26 cellular contexts compared by ENCODE assay signal in genomic region chr7:71716741-71717140, GRCh38.
"Had no signal": no experiment of that assay in that cellular context is flagged by ENCODE, and none has a peak within 500 bp of the region (broad histone marks: within the 10 kb centered on the region; RNA-seq: fewer than 3 reads in every experiment).

No MANE protein-coding gene starts in this region.

- H3K9ac ChIP-seq: parathyroid adenoma had no signal

- H3K27me3 ChIP-seq: breast epithelium, tibial nerve had no signal

- DNase-seq: activated CD4-positive, alpha-beta T cell treated with anti-CD3 and anti-CD28 coated beads for 4 hours; activated CD4-positive, alpha-beta T cell treated with anti-CD3 and anti-CD28 coated beads, Interleukin-2, amount 50 U/mL, for 4 hours; activated naive CD4-positive, alpha-beta T cell; activated T-cell treated with anti-CD3 and anti-CD28 coated beads for 4 hours; activated T-cell treated with anti-CD3 and anti-CD28 coated beads, Interleukin-2, amount 50 U/mL, for 72 hours; effector memory CD8-positive, alpha-beta T cell; erythroblast; gastrocnemius medialis; glutamatergic neuron; hippocampal formation; lower lobe of right lung; mesenchymal stem cell; naive B cell; nucleus accumbens; right cardiac atrium; stimulated activated naive CD4-positive, alpha-beta T cell; T-helper 1 cell had no signal

- H3K4me3 Mint-ChIP-seq: activated T-cell treated with anti-CD3 and anti-CD28 coated beads, Interleukin-2, amount 50 U/mL, for 72 hours; central memory CD8-positive, alpha-beta T cell; effector memory CD8-positive, alpha-beta T cell; T-helper 2 cell treated with Interferon-gamma antibody and Interleukin-4, amounts not matched to agents 5 μg/mL and 100 μg/mL, for 36 hours had no signal

- H3K79me2 ChIP-seq: parathyroid adenoma had no signal

- H3K4me1 Mint-ChIP-seq: central memory CD8-positive, alpha-beta T cell; naive B cell had no signal

- H3K36me3 Mint-ChIP-seq: activated naive CD4-positive, alpha-beta T cell treated with anti-CD3 and anti-CD28 coated beads, Interleukin-2, amount 50 U/mL, for 72 hours; naive B cell had no signal

- H3K36me3 ChIP-seq: breast epithelium, gastrocnemius medialis, lower lobe of right lung had no signal

- H2AFZ ChIP-seq: parathyroid adenoma had no signal

- H3K4me3 ChIP-seq: breast epithelium, coronary artery, dorsolateral prefrontal cortex, gastrocnemius medialis, lower lobe of right lung, tibial nerve had no signal

- H3K9me3 ChIP-seq: gastrocnemius medialis, lower lobe of right lung, tibial nerve had no signal

- H3K27ac ChIP-seq: breast epithelium, coronary artery, dorsolateral prefrontal cortex, gastrocnemius medialis, lower lobe of right lung, parathyroid adenoma had no signal

- H3K27ac Mint-ChIP-seq: activated naive CD4-positive, alpha-beta T cell treated with anti-CD3 and anti-CD28 coated beads, Interleukin-2, amount 50 U/mL, for 72 hours; activated T-cell treated with anti-CD3 and anti-CD28 coated beads, Interleukin-2, amount 50 U/mL, for 72 hours; effector memory CD8-positive, alpha-beta T cell; naive B cell; T-helper 2 cell treated with Interferon-gamma antibody and Interleukin-4, amounts not matched to agents 5 μg/mL and 100 μg/mL, for 36 hours had no signal

- H3K27me3 Mint-ChIP-seq: central memory CD8-positive, alpha-beta T cell; effector memory CD8-positive, alpha-beta T cell; naive B cell had no signal

- H3K9me3 Mint-ChIP-seq: activated T-cell treated with anti-CD3 and anti-CD28 coated beads, Interleukin-2, amount 50 U/mL, for 72 hours had no signal

- H3K4me1 ChIP-seq: breast epithelium, gastrocnemius medialis, lower lobe of right lung, parathyroid adenoma, tibial nerve had no signal

- ATAC-seq: activated naive CD4-positive, alpha-beta T cell treated with anti-CD3 and anti-CD28 coated beads, Interleukin-2, amount 50 U/mL, for 72 hours; activated T-cell treated with anti-CD3 and anti-CD28 coated beads, Interleukin-2, amount 50 U/mL, for 72 hours; effector memory CD8-positive, alpha-beta T cell; gastrocnemius medialis; left lobe of liver; right cardiac atrium had no signal
